Comparison of ENCODE assay signal across 1 cellular context in the genomic region with DNA sequence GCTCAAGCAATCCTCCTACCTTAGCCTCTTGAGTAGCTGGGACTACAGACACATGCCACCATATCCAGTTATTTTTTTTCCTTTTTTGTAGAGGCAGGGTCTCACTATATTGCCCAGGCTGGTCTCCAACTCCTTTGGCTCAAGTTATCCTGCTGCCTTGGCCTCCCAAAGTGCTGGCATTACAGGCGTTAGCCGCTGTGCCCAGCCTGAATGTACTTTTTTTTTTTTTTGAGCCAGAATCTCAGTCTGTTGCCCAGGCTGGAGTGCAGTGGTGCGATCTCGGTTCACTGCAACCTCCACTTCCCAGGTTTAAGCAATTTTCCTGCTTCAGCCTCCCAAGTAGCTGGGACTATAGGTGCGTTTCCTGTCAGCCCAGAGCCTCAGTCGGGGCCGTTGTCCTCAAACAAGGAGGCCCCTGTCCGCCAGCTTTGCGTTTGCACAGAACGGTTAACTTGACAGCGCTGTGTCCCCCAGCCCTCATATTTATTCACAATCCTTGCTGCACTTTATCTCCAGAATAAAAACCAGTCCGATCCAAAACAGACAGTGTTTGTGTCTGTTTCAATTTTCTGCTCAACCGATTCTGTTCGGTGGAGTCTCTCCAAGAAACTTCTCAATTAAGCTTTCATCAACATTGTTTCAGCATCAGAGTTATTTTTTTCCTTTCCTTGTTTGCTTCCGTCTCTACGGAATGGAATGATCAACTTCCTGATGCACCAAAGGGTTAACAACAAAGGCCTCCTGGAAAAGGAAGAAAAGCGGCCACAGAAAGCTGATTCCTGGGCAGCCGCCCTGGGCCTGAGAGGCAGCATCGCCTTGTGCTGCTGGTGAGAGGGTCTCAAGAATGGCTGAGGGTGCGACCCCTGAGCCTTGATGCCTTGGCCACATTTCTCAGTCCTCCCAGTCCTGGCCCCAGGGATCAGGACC.
TF ChIP-seq lines count a peak whose summit lies in the region.

No MANE protein-coding gene starts in this region.

TF ChIP-seq in GM23338, 12 proteins besides CTCF, POLR2A, EP300 and RAD21 (continued from another document):
- TF ChIP-seq, protein P1, sequence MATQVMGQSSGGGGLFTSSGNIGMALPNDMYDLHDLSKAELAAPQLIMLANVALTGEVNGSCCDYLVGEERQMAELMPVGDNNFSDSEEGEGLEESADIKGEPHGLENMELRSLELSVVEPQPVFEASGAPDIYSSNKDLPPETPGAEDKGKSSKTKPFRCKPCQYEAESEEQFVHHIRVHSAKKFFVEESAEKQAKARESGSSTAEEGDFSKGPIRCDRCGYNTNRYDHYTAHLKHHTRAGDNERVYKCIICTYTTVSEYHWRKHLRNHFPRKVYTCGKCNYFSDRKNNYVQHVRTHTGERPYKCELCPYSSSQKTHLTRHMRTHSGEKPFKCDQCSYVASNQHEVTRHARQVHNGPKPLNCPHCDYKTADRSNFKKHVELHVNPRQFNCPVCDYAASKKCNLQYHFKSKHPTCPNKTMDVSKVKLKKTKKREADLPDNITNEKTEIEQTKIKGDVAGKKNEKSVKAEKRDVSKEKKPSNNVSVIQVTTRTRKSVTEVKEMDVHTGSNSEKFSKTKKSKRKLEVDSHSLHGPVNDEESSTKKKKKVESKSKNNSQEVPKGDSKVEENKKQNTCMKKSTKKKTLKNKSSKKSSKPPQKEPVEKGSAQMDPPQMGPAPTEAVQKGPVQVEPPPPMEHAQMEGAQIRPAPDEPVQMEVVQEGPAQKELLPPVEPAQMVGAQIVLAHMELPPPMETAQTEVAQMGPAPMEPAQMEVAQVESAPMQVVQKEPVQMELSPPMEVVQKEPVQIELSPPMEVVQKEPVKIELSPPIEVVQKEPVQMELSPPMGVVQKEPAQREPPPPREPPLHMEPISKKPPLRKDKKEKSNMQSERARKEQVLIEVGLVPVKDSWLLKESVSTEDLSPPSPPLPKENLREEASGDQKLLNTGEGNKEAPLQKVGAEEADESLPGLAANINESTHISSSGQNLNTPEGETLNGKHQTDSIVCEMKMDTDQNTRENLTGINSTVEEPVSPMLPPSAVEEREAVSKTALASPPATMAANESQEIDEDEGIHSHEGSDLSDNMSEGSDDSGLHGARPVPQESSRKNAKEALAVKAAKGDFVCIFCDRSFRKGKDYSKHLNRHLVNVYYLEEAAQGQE (IDR thresholded peaks at IDR 0.05; ENCODE audit: unreplicated experiment), result no peak
- no peak for TF ChIP-seq ZNF331 (CRISPR knock-in tag; IDR thresholded peaks at IDR 0.05; ENCODE audit: low read depth)
- TF ChIP-seq NANOG (IDR thresholded peaks at IDR 0.05; ENCODE audit: borderline replicate concordance), result no peak
- TF ChIP-seq, protein P2, sequence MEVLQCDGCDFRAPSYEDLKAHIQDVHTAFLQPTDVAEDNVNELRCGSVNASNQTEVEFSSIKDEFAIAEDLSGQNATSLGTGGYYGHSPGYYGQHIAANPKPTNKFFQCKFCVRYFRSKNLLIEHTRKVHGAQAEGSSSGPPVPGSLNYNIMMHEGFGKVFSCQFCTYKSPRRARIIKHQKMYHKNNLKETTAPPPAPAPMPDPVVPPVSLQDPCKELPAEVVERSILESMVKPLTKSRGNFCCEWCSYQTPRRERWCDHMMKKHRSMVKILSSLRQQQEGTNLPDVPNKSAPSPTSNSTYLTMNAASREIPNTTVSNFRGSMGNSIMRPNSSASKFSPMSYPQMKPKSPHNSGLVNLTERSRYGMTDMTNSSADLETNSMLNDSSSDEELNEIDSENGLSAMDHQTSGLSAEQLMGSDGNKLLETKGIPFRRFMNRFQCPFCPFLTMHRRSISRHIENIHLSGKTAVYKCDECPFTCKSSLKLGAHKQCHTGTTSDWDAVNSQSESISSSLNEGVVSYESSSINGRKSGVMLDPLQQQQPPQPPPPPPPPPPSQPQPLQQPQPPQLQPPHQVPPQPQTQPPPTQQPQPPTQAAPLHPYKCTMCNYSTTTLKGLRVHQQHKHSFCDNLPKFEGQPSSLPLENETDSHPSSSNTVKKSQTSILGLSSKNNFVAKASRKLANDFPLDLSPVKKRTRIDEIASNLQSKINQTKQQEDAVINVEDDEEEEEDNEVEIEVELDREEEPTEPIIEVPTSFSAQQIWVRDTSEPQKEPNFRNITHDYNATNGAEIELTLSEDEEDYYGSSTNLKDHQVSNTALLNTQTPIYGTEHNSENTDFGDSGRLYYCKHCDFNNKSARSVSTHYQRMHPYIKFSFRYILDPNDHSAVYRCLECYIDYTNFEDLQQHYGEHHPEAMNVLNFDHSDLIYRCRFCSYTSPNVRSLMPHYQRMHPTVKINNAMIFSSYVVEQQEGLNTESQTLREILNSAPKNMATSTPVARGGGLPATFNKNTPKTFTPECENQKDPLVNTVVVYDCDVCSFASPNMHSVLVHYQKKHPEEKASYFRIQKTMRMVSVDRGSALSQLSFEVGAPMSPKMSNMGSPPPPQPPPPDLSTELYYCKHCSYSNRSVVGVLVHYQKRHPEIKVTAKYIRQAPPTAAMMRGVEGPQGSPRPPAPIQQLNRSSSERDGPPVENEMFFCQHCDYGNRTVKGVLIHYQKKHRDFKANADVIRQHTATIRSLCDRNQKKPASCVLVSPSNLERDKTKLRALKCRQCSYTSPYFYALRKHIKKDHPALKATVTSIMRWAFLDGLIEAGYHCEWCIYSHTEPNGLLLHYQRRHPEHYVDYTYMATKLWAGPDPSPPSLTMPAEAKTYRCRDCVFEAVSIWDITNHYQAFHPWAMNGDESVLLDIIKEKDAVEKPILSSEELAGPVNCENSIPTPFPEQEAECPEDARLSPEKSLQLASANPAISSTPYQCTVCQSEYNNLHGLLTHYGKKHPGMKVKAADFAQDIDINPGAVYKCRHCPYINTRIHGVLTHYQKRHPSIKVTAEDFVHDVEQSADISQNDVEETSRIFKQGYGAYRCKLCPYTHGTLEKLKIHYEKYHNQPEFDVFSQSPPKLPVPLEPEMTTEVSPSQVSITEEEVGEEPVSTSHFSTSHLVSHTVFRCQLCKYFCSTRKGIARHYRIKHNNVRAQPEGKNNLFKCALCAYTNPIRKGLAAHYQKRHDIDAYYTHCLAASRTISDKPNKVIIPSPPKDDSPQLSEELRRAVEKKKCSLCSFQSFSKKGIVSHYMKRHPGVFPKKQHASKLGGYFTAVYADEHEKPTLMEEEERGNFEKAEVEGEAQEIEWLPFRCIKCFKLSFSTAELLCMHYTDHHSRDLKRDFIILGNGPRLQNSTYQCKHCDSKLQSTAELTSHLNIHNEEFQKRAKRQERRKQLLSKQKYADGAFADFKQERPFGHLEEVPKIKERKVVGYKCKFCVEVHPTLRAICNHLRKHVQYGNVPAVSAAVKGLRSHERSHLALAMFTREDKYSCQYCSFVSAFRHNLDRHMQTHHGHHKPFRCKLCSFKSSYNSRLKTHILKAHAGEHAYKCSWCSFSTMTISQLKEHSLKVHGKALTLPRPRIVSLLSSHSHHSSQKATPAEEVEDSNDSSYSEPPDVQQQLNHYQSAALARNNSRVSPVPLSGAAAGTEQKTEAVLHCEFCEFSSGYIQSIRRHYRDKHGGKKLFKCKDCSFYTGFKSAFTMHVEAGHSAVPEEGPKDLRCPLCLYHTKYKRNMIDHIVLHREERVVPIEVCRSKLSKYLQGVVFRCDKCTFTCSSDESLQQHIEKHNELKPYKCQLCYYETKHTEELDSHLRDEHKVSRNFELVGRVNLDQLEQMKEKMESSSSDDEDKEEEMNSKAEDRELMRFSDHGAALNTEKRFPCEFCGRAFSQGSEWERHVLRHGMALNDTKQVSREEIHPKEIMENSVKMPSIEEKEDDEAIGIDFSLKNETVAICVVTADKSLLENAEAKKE (CRISPR knock-in tag; IDR thresholded peaks at IDR 0.05), result no peak
